9 cellular contexts compared by ENCODE assay signal in genomic region chr5:140966293-140967225, GRCh38. TPM values are rescaled to one million over a fixed set of nuclear protein-coding genes. Genes with fewer than 3 reads are reported as not detected.
DNase-seq lines count a peak whose midpoint lies in the region; ATAC-seq and TF ChIP-seq lines count a peak whose summit lies in the region.
"Had no signal": no experiment of that assay in that cellular context is flagged by ENCODE, and none has a peak within 500 bp of the region (broad histone marks: within the 10 kb centered on the region; RNA-seq: fewer than 3 reads in every experiment).

TSS of gene PCDHAC2 (plus strand) at chr5:140966476. CDS start at chr5:140966767, 291 bp downstream.

- DNase-seq in activated CD4-positive, alpha-beta T cell treated with anti-CD3 and anti-CD28 coated beads for 36 hours = peak; percentile 6
- no peak for DNase-seq in activated CD4-positive, alpha-beta T cell treated with anti-CD3 and anti-CD28 coated beads, Interleukin-2, amount 10 ng/mL, durations not matched to agents 24 days and 14 days
- DNase-seq in T-helper 17 cell (no peak), heart right ventricle (peak; percentile 16 to 36), Karpas-422 (no peak)
- DNase-seq in activated CD8-positive, alpha-beta memory T cell treated with anti-CD3 and anti-CD28 coated beads for 24 hours = no peak

- POLR2A ChIA-PET in activated CD4-positive, alpha-beta T cell treated with anti-CD3 and anti-CD28 coated beads for 36 hours (lab: Charles Lee) = no interaction called here

- H3K9ac ChIP-seq in parathyroid adenoma = peak within 1 kb of the TSS; percentile 15
- no peak within 1 kb of the TSS for H3K9ac ChIP-seq in Karpas-422 (ENCODE audit: low read length)

- H2AFZ ChIP-seq in parathyroid adenoma (peak within 1 kb of the TSS; percentile 96), Karpas-422 (ENCODE audit: low read length) (no peak within 1 kb of the TSS)

- WGBS in heart right ventricle, 2 donors = 1 to 2% methylated on average over 78 to 80 of the region's 80 CpGs

- H3K36me3 ChIP-seq in heart right ventricle (no peaks in the 10 kb centered on the region), parathyroid adenoma (ENCODE audit: control insufficient read depth, insufficient read depth, low read length) (no peaks in the 10 kb centered on the region), Karpas-422 (ENCODE audit: insufficient read depth, low read length) (no peaks in the 10 kb centered on the region)

- H3K27ac Mint-ChIP-seq in activated CD4-positive, alpha-beta T cell treated with anti-CD3 and anti-CD28 coated beads for 36 hours = no peak within 1 kb of the TSS
- H3K27ac Mint-ChIP-seq in activated CD4-positive, alpha-beta T cell treated with anti-CD3 and anti-CD28 coated beads, Interleukin-2, amount 10 ng/mL, durations not matched to agents 24 days and 14 days = no peak within 1 kb of the TSS
- H3K27ac Mint-ChIP-seq in T-helper 17 cell = no peak within 1 kb of the TSS

- H3K27me3 Mint-ChIP-seq in activated CD4-positive, alpha-beta T cell treated with anti-CD3 and anti-CD28 coated beads for 36 hours = peaks cover 36% of the 10 kb centered on the region
- peaks cover 15% of the 10 kb centered on the region for H3K27me3 Mint-ChIP-seq in activated CD4-positive, alpha-beta T cell treated with anti-CD3 and anti-CD28 coated beads, Interleukin-2, amount 10 ng/mL, durations not matched to agents 24 days and 14 days
- peaks cover 65% of the 10 kb centered on the region for H3K27me3 Mint-ChIP-seq in T-helper 17 cell

- no peaks in the 10 kb centered on the region for H3K4me1 Mint-ChIP-seq in activated CD4-positive, alpha-beta T cell treated with anti-CD3 and anti-CD28 coated beads for 36 hours
- H3K4me1 Mint-ChIP-seq in activated CD4-positive, alpha-beta T cell treated with anti-CD3 and anti-CD28 coated beads, Interleukin-2, amount 10 ng/mL, durations not matched to agents 24 days and 14 days = no peaks in the 10 kb centered on the region
- H3K4me1 Mint-ChIP-seq in T-helper 17 cell = peaks cover 5% of the 10 kb centered on the region

- H3K4me3 ChIP-seq in heart right ventricle = peak within 1 kb of the TSS; percentile 16 to 64 (median 56)
- peak within 1 kb of the TSS; percentile 72 for H3K4me3 ChIP-seq in parathyroid adenoma (ENCODE audit: low read depth, low read length)
- no peak within 1 kb of the TSS for H3K4me3 ChIP-seq in Karpas-422 (ENCODE audit: low read length)

- H3K9me3 Mint-ChIP-seq in activated CD4-positive, alpha-beta T cell treated with anti-CD3 and anti-CD28 coated beads for 36 hours (ENCODE audit: low read depth) = no peaks in the 10 kb centered on the region
- peaks cover 3% of the 10 kb centered on the region for H3K9me3 Mint-ChIP-seq in activated CD4-positive, alpha-beta T cell treated with anti-CD3 and anti-CD28 coated beads, Interleukin-2, amount 10 ng/mL, durations not matched to agents 24 days and 14 days

- CTCF ChIA-PET in activated CD4-positive, alpha-beta T cell treated with anti-CD3 and anti-CD28 coated beads for 36 hours (lab: Charles Lee) = interaction anchor here (0.7 kb wide), 1 partner anchor 62 kb away, joined by 3 read pairs; no protein-coding TSS in a partner anchor

- intact Hi-C loops in activated CD4-positive, alpha-beta T cell treated with anti-CD3 and anti-CD28 coated beads for 36 hours (cut with DNase I, micrococcal nuclease) = no loop called here
- intact Hi-C loops in activated CD4-positive, alpha-beta T cell treated with anti-CD3 and anti-CD28 coated beads, Interleukin-2, amount 10 ng/mL, durations not matched to agents 24 days and 14 days (cut with micrococcal nuclease) = no loop called here
- intact Hi-C loops in heart right ventricle (cut with DNase I) = no loop called here

- no peaks in the 10 kb centered on the region for H3K9me2 ChIP-seq in Karpas-422 (replicated peaks; ENCODE audit: insufficient read depth, low read length)

- H3K36me3 Mint-ChIP-seq in activated CD4-positive, alpha-beta T cell treated with anti-CD3 and anti-CD28 coated beads for 36 hours (ENCODE audit: low read depth) = no peaks in the 10 kb centered on the region
- H3K36me3 Mint-ChIP-seq in activated CD4-positive, alpha-beta T cell treated with anti-CD3 and anti-CD28 coated beads, Interleukin-2, amount 10 ng/mL, durations not matched to agents 24 days and 14 days (ENCODE audit: low read depth) = no peaks in the 10 kb centered on the region
- H3K36me3 Mint-ChIP-seq in T-helper 17 cell (ENCODE audit: low read depth) = peaks cover 2% of the 10 kb centered on the region

- H3K4me2 ChIP-seq in parathyroid adenoma (ENCODE audit: low read length) (peak within 1 kb of the TSS; percentile 66), Karpas-422 (ENCODE audit: low read depth, low read length, poor library complexity, severe bottlenecking) (no peak within 1 kb of the TSS)

- no peaks in the 10 kb centered on the region for H3K9me3 ChIP-seq in T-helper 17 cell (ENCODE audit: control insufficient read depth, low read length, poor library complexity, severe bottlenecking)
- no peaks in the 10 kb centered on the region for H3K9me3 ChIP-seq in heart right ventricle
- no peaks in the 10 kb centered on the region for H3K9me3 ChIP-seq in parathyroid adenoma (ENCODE audit: control insufficient read depth, low read length)
- no peaks in the 10 kb centered on the region for H3K9me3 ChIP-seq in Karpas-422 (ENCODE audit: low read length)

- peaks cover 0 to 69% (median 49%) of the 10 kb centered on the region in 7 donors for H3K27me3 ChIP-seq in heart right ventricle
- no peaks in the 10 kb centered on the region for H3K27me3 ChIP-seq in parathyroid adenoma (ENCODE audit: control insufficient read depth, insufficient read depth, low read length)
- no peaks in the 10 kb centered on the region for H3K27me3 ChIP-seq in Karpas-422 (ENCODE audit: low read length)

- peak within 1 kb of the TSS; percentile 10 for H3K4me3 Mint-ChIP-seq in activated CD4-positive, alpha-beta T cell treated with anti-CD3 and anti-CD28 coated beads for 36 hours
- H3K4me3 Mint-ChIP-seq in activated CD4-positive, alpha-beta T cell treated with anti-CD3 and anti-CD28 coated beads, Interleukin-2, amount 10 ng/mL, durations not matched to agents 24 days and 14 days = no peak within 1 kb of the TSS
- H3K4me3 Mint-ChIP-seq in T-helper 17 cell = peak within 1 kb of the TSS; percentile 64

- peaks cover 0 to 18% (median 8%) of the 10 kb centered on the region in 9 donors for H3K4me1 ChIP-seq in heart right ventricle
- H3K4me1 ChIP-seq in parathyroid adenoma = peaks cover 24% of the 10 kb centered on the region
- peaks cover 9% of the 10 kb centered on the region for H3K4me1 ChIP-seq in Karpas-422 (ENCODE audit: low read length)

- H3K79me2 ChIP-seq in parathyroid adenoma = peaks cover 20% of the 10 kb centered on the region
- H3K79me2 ChIP-seq in Karpas-422 (ENCODE audit: low read length) = no peaks in the 10 kb centered on the region

- ATAC-seq in activated CD4-positive, alpha-beta T cell treated with anti-CD3 and anti-CD28 coated beads for 36 hours = no peak
- ATAC-seq in T-helper 17 cell (no peak), heart right ventricle (peak; percentile 52 to 88 (median 74)), HG03280 (IDR thresholded peaks at IDR 0.05; ENCODE audit: unreplicated experiment) (no peak)

- H4K20me1 ChIP-seq in Karpas-422 (ENCODE audit: insufficient read depth, low read depth, low read length) = no peaks in the 10 kb centered on the region

- TF ChIP-seq CTCF in heart right ventricle (IDR thresholded peaks at IDR 0.05) = no peak
- no peak for TF ChIP-seq CTCF in parathyroid adenoma (IDR thresholded peaks at IDR 0.05)

- no peak within 1 kb of the TSS for H3K27ac ChIP-seq in heart right ventricle
- H3K27ac ChIP-seq in parathyroid adenoma = peak within 1 kb of the TSS; percentile 93
- H3K27ac ChIP-seq in Karpas-422 (ENCODE audit: low read length) = no peak within 1 kb of the TSS
- H3K27ac ChIP-seq: VCaP had no signal

RNA-seq across cellular contexts. Expression of gene PCDHAC2, which starts in this region (rescaled TPM):
- not detected for total RNA-seq in activated CD4-positive, alpha-beta T cell treated with anti-CD3 and anti-CD28 coated beads for 36 hours
- total RNA-seq in activated CD4-positive, alpha-beta T cell treated with anti-CD3 and anti-CD28 coated beads, Interleukin-2, amount 10 ng/mL, durations not matched to agents 24 days and 14 days = not detected in 2 replicates
- total RNA-seq in T-helper 17 cell = not detected
- 1 to 10 TPM in 2 of 10 donors, under 1 TPM in 7, not detected in 1; 0.12 to 1.6 (median 0.34) TPM for total RNA-seq in heart right ventricle
- under 1 TPM in 1 of 2 donors, not detected in 1; 0.04 TPM for polyA plus RNA-seq in heart right ventricle
- total RNA-seq in Karpas-422 (2014; rRNA removed; shearing (Covaris generic); ENCODE audit: low replicate concordance) = not detected in 2 replicates

Comparison
In these comparisons a context has a peak if more than half of its experiments do, and no peak if none do; other contexts are left out.
1. Peak in DNase-seq in activated CD4-positive, alpha-beta T cell treated with anti-CD3 and anti-CD28 coated beads for 36 hours; RNA of the gene not detected or under 1 TPM.
2. ATAC-seq: peak in heart right ventricle (8 of 8); none in activated CD4-positive, alpha-beta T cell treated with anti-CD3 and anti-CD28 coated beads for 36 hours (single experiment), T-helper 17 cell (single experiment) and HG03280 (single experiment).
3. DNase-seq: peak in heart right ventricle (2 of 2); none in activated CD4-positive, alpha-beta T cell treated with anti-CD3 and anti-CD28 coated beads, Interleukin-2, amount 10 ng/mL, durations not matched to agents 24 days and 14 days (single experiment), T-helper 17 cell (0 of 3), activated CD8-positive, alpha-beta memory T cell treated with anti-CD3 and anti-CD28 coated beads for 24 hours (single experiment) and Karpas-422 (single experiment).